ENCODE assay signal across 37 cellular contexts in the genomic region with DNA sequence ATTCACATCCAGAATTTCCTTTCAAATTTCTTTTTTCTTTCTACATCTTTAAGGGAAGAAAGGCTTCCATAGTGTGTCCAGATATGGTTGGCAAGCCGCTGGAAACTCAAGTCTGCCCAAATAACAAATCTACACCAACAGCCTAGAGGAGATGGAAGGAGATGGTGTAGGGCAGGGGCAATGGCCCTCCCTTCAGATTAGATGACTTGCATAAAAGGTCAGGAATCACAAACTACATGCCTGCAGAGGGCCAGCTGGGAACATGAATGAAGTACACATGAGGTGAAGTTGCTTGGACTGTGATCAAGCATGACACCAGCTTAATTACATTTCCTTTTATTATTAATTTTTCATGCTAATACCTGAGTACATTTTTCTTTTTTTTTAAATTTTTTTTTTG. TPM values are rescaled to one million over a fixed set of nuclear protein-coding genes. Genes with fewer than 3 reads are reported as not detected.
"Had no signal": no experiment of that assay in that cellular context is flagged by ENCODE, and none has a peak within 500 bp of the region (broad histone marks: within the 10 kb centered on the region; RNA-seq: fewer than 3 reads in every experiment).

No MANE protein-coding gene starts in this region.

- DNase-seq: activated B cell treated with CpG ODN at 0.5 μM for 24 hours; activated CD4-positive, alpha-beta memory T cell treated with anti-CD3 and anti-CD28 coated beads for 36 hours; activated CD4-positive, alpha-beta T cell treated with anti-CD3 and anti-CD28 coated beads for 48 hours; activated CD4-positive, alpha-beta T cell treated with anti-CD3 and anti-CD28 coated beads, Interleukin-2, amount 50 U/mL, for 1 hour; activated CD4-positive, alpha-beta T cell treated with anti-CD3 and anti-CD28 coated beads, Interleukin-2, amount 50 U/mL, for 4 hours; activated CD4-positive, CD25-positive, alpha-beta regulatory T cell treated with anti-CD3 and anti-CD28 coated beads, Interleukin-2, amount 50 U/mL, for 72 hours; activated CD8-positive, alpha-beta memory T cell treated with anti-CD3 and anti-CD28 coated beads, Interleukin-2, amount 50 U/mL, for 4 hours; activated CD8-positive, alpha-beta T cell treated with anti-CD3 and anti-CD28 coated beads for 36 hours; activated effector memory CD4-positive, alpha-beta T cell treated with anti-CD3 and anti-CD28 coated beads, Interleukin-2, amount 50 U/mL, for 16 hours; activated gamma-delta T cell treated with Interleukin-2 at 50 U/mL for 16 hours; activated naive CD4-positive, alpha-beta T cell; activated naive CD4-positive, alpha-beta T cell treated with anti-CD3 and anti-CD28 coated beads for 36 hours; activated naive CD4-positive, alpha-beta T cell treated with anti-CD3 and anti-CD28 coated beads, Interleukin-2, amount 50 U/mL, for 16 hours; activated naive CD8-positive, alpha-beta T cell treated with anti-CD3 and anti-CD28 coated beads for 36 hours; activated T-cell treated with anti-CD3 and anti-CD28 coated beads for 4 hours; activated T-cell treated with anti-CD3 and anti-CD28 coated beads, Interleukin-2, amount 50 U/mL, for 24 hours; activated T-cell treated with anti-CD3 and anti-CD28 coated beads, Interleukin-2, amount 50 U/mL, for 48 hours; adrenal gland; amniotic stem cell; aorta; body of pancreas; brain microvascular endothelial cell; central memory CD4-positive, alpha-beta T cell; T-helper 1 cell; T-helper 2 cell; T-helper 9 cell had no signal

- H3K4me1 ChIP-seq: adrenal gland, body of pancreas, breast epithelium had no signal

- H3K9me3 ChIP-seq: adrenal gland, body of pancreas, breast epithelium had no signal

- ATAC-seq: activated CD8-positive, alpha-beta T cell treated with anti-CD3 and anti-CD28 coated beads for 36 hours; activated naive CD4-positive, alpha-beta T cell treated with anti-CD3 and anti-CD28 coated beads, Interleukin-2, amount 50 U/mL, for 72 hours; activated T-helper 17 cell treated with anti-CD3 and anti-CD28 coated beads, Interleukin-2, amount 50 U/mL, for 72 hours; body of pancreas had no signal

- H3K4me1 Mint-ChIP-seq: activated naive CD8-positive, alpha-beta T cell treated with anti-CD3 and anti-CD28 coated beads for 36 hours had no signal

- H3K27me3 ChIP-seq: adrenal gland, body of pancreas, breast epithelium had no signal

- H3K9me3 Mint-ChIP-seq: activated B cell treated with CpG ODN at 0.5 μM for 24 hours; activated CD4-positive, alpha-beta memory T cell treated with anti-CD3 and anti-CD28 coated beads for 36 hours; activated CD8-positive, alpha-beta T cell treated with anti-CD3 and anti-CD28 coated beads for 36 hours; activated naive CD4-positive, alpha-beta T cell treated with anti-CD3 and anti-CD28 coated beads for 36 hours; activated naive CD8-positive, alpha-beta T cell treated with anti-CD3 and anti-CD28 coated beads for 36 hours; activated T-cell treated with anti-CD3 and anti-CD28 coated beads, Interleukin-2, amount 50 U/mL, for 24 hours; activated T-helper 1 cell treated with anti-CD3 and anti-CD28 coated beads, Interleukin-12 subunit alpha, Interleukin-12 subunit beta, Interleukin-2, Interleukin-4 antibody, amounts not matched to agents 30 ng/mL and 10 ng/mL and 1 ng/mL, durations not matched to agents 14 hours and 24 hours and 36 hours; activated T-helper 17 cell treated with anti-CD3 and anti-CD28 coated beads, Interleukin-2, amount 50 U/mL, for 72 hours; T-helper 1 cell treated with Interleukin-12 subunit alpha and Interleukin-12 subunit beta and Interleukin-4 antibody, amounts not matched to agents 30 μg/mL and 1 μg/mL, for 36 hours; T-helper 2 cell treated with Interferon-gamma antibody and Interleukin-4, amounts not matched to agents 5 μg/mL and 100 μg/mL, for 36 hours had no signal

- H3K4me3 ChIP-seq: adrenal gland, body of pancreas, breast epithelium had no signal

- FAIRE-seq: astrocyte, colon, TTC549 had no signal

- H3K4me3 Mint-ChIP-seq: activated B cell treated with CpG ODN at 0.5 μM for 24 hours; activated CD4-positive, alpha-beta memory T cell treated with anti-CD3 and anti-CD28 coated beads for 36 hours; activated CD8-positive, alpha-beta T cell treated with anti-CD3 and anti-CD28 coated beads for 36 hours; activated naive CD4-positive, alpha-beta T cell treated with anti-CD3 and anti-CD28 coated beads for 36 hours; activated naive CD8-positive, alpha-beta T cell treated with anti-CD3 and anti-CD28 coated beads for 36 hours; activated T-cell treated with anti-CD3 and anti-CD28 coated beads, Interleukin-2, amount 50 U/mL, for 24 hours; activated T-helper 1 cell treated with anti-CD3 and anti-CD28 coated beads, Interleukin-12 subunit alpha, Interleukin-12 subunit beta, Interleukin-2, Interleukin-4 antibody, amounts not matched to agents 30 ng/mL and 10 ng/mL and 1 ng/mL, durations not matched to agents 14 hours and 24 hours and 36 hours; activated T-helper 17 cell treated with anti-CD3 and anti-CD28 coated beads, Interleukin-2, amount 50 U/mL, for 72 hours; T-helper 1 cell treated with Interleukin-12 subunit alpha and Interleukin-12 subunit beta and Interleukin-4 antibody, amounts not matched to agents 30 μg/mL and 1 μg/mL, for 36 hours; T-helper 2 cell treated with Interferon-gamma antibody and Interleukin-4, amounts not matched to agents 5 μg/mL and 100 μg/mL, for 36 hours had no signal

- H3K27ac Mint-ChIP-seq: activated B cell treated with CpG ODN at 0.5 μM for 24 hours; activated CD4-positive, alpha-beta memory T cell treated with anti-CD3 and anti-CD28 coated beads for 36 hours; activated CD8-positive, alpha-beta T cell treated with anti-CD3 and anti-CD28 coated beads for 36 hours; activated naive CD4-positive, alpha-beta T cell treated with anti-CD3 and anti-CD28 coated beads for 36 hours; activated naive CD4-positive, alpha-beta T cell treated with anti-CD3 and anti-CD28 coated beads, Interleukin-2, amount 50 U/mL, for 72 hours; activated naive CD8-positive, alpha-beta T cell treated with anti-CD3 and anti-CD28 coated beads for 36 hours; activated T-cell treated with anti-CD3 and anti-CD28 coated beads, Interleukin-2, amount 50 U/mL, for 24 hours; activated T-helper 1 cell treated with anti-CD3 and anti-CD28 coated beads, Interleukin-12 subunit alpha, Interleukin-12 subunit beta, Interleukin-2, Interleukin-4 antibody, amounts not matched to agents 30 ng/mL and 10 ng/mL and 1 ng/mL, durations not matched to agents 14 hours and 24 hours and 36 hours; activated T-helper 17 cell treated with anti-CD3 and anti-CD28 coated beads, Interleukin-2, amount 50 U/mL, for 72 hours; T-helper 2 cell treated with Interferon-gamma antibody and Interleukin-4, amounts not matched to agents 5 μg/mL and 100 μg/mL, for 36 hours had no signal

- H3K27ac ChIP-seq: adrenal gland, body of pancreas, brain microvascular endothelial cell, breast epithelium, VCaP had no signal

- H3K27me3 Mint-ChIP-seq: activated B cell treated with CpG ODN at 0.5 μM for 24 hours; activated CD4-positive, alpha-beta memory T cell treated with anti-CD3 and anti-CD28 coated beads for 36 hours; activated CD8-positive, alpha-beta T cell treated with anti-CD3 and anti-CD28 coated beads for 36 hours; activated naive CD8-positive, alpha-beta T cell treated with anti-CD3 and anti-CD28 coated beads for 36 hours; activated T-cell treated with anti-CD3 and anti-CD28 coated beads, Interleukin-2, amount 50 U/mL, for 24 hours had no signal

- H3K36me3 ChIP-seq: adrenal gland, brain microvascular endothelial cell, breast epithelium had no signal

RNA-seq across cellular contexts. Expression of a gene that starts 10.2 kb away (rescaled TPM):
- total RNA-seq: cardiac septum had no signal
